Comparison of ENCODE assay signal across 8 cellular contexts in the genomic region with DNA sequence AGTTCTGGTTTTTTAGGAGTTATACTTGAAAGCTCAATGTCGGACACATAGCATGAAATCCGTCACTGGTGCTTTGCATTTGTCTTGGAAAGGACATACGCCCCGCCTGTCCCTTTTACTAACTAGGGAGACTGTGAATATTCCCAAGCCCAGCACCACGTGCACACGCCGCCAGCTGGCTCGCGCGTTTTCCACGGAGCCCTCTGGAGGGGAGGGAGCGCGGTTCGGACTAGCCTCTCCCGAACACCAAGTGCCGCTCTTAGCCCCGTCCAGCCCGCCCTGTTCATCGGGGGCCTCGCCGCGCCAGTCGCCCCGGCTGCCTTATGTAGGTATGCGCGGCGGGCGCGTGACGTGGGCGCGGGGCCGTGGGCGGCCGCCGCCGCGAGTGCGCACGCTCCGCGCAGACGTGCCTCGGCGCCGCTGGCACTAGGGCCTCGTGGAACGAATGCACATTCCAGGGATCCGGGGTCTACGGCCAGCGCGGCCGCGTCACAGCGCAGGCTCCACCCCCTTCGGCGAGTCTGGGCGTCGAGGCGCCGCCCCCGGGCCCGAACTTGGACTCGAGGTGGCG. TPM values are rescaled to one million over a fixed set of nuclear protein-coding genes. Genes with fewer than 3 reads are reported as not detected.
A peak's percentile ranks its signal among the peaks of the same experiment; 100 is the strongest.
DNase-seq lines count a peak whose midpoint lies in the region; ATAC-seq and TF ChIP-seq lines count a peak whose summit lies in the region.

No MANE protein-coding gene starts in this region.

- ATAC-seq in HG02610 (IDR thresholded peaks at IDR 0.05; ENCODE audit: unreplicated experiment) (peak; percentile 43), SK-N-SH treated with all-trans-retinoic acid at 6 μM for 48 hours (peak; percentile 47), omental fat pad (ENCODE audit: low FRiP score) (peak; percentile 75), thoracic aorta (ENCODE audit: insufficient number of reproducible peaks, low FRiP score, low read depth) (peak; percentile 66)
- ATAC-seq in activated naive CD4-positive, alpha-beta T cell treated with anti-CD3 and anti-CD28 coated beads, Interleukin-2, amount 50 U/mL, for 72 hours, result peak; percentile 28 to 67

- DNase-seq in GM12864 (ENCODE audit: low read depth), result peak; percentile 67
- peak; percentile 96 for DNase-seq in NCI-H1092 treated with DMSO at 0.1 percent for 48 hours (lab: John Stamatoyannopoulos, UW)
- peak; percentile 88 to 91 for DNase-seq in activated naive CD4-positive, alpha-beta T cell treated with anti-CD3 and anti-CD28 coated beads, Interleukin-2, amount 50 U/mL, for 72 hours (ENCODE audit: low spot score in 2 of 2)
- DNase-seq in globus pallidus (ENCODE audit: low spot score), result peak; percentile 96
- DNase-seq in omental fat pad (ENCODE audit: low spot score), result peak; percentile 87
- peak; percentile 77 for DNase-seq in thoracic aorta (ENCODE audit: low spot score)

- peak overlapping the region; percentile 95 to 99 for H3K27ac Mint-ChIP-seq in activated naive CD4-positive, alpha-beta T cell treated with anti-CD3 and anti-CD28 coated beads, Interleukin-2, amount 50 U/mL, for 72 hours

- H3K4me1 ChIP-seq in thoracic aorta (ENCODE audit: control insufficient read depth in 1 of 2, low read depth in 2 of 2), result peaks cover 23 to 40% of the 10 kb centered on the region in 2 donors

- H3K9me3 ChIP-seq in thoracic aorta, result no peaks in the 10 kb centered on the region

- H3K27ac ChIP-seq in thoracic aorta, result peak overlapping the region; percentile 98 to 100

- peaks cover 28% of the 10 kb centered on the region in 2 donors for H3K36me3 Mint-ChIP-seq in activated naive CD4-positive, alpha-beta T cell treated with anti-CD3 and anti-CD28 coated beads, Interleukin-2, amount 50 U/mL, for 72 hours

- no peaks in the 10 kb centered on the region for H3K27me3 ChIP-seq in thoracic aorta (replicated peaks; ENCODE audit: insufficient read depth)

- peak overlapping the region; percentile 71 for H3K4me3 ChIP-seq in GM12864 (ENCODE audit: low read depth, low read length)
- H3K4me3 ChIP-seq in thoracic aorta, result peak overlapping the region; percentile 77

- H3K9me3 Mint-ChIP-seq in activated naive CD4-positive, alpha-beta T cell treated with anti-CD3 and anti-CD28 coated beads, Interleukin-2, amount 50 U/mL, for 72 hours, result no peaks in the 10 kb centered on the region

- peaks cover 13% of the 10 kb centered on the region for H3K36me3 ChIP-seq in thoracic aorta

- no peak for TF ChIP-seq CTCF in GM12864 (IDR thresholded peaks at IDR 0.05; ENCODE audit: low read depth, low read length, missing control alignments)
- TF ChIP-seq CTCF in omental fat pad (IDR thresholded peaks at IDR 0.05), result no peak
- TF ChIP-seq CTCF in thoracic aorta (IDR thresholded peaks at IDR 0.05), result no peak

TF ChIP-seq in SK-N-SH treated with all-trans-retinoic acid at 6 μM for 48 hours, 23 proteins besides CTCF, POLR2A, EP300 and RAD21:
- peak; percentile 18; the same call in 1 of the 2 replicates for TF ChIP-seq ZFP3 (CRISPR knock-in tag; IDR thresholded peaks at IDR 0.05)
- no peak for TF ChIP-seq RARB (CRISPR knock-in tag; IDR thresholded peaks at IDR 0.05)
- TF ChIP-seq PATZ1 (CRISPR knock-in tag; IDR thresholded peaks at IDR 0.05; ENCODE audit: borderline replicate concordance), result no peak
- TF ChIP-seq TOX (CRISPR knock-in tag; IDR thresholded peaks at IDR 0.05; ENCODE audit: borderline replicate concordance), result peak; percentile 58; the same call in 1 of the 2 replicates
- TF ChIP-seq ZNF565 (CRISPR knock-in tag; conservative IDR thresholded peaks at IDR 0.05; ENCODE audit: low read depth), result no peak
- TF ChIP-seq BACH2 (CRISPR knock-in tag; IDR thresholded peaks at IDR 0.05; ENCODE audit: borderline replicate concordance), result no peak
- TF ChIP-seq ZNF70 (CRISPR knock-in tag; IDR thresholded peaks at IDR 0.05), result no peak
- TF ChIP-seq CSDC2 (CRISPR knock-in tag; IDR thresholded peaks at IDR 0.05), result no peak
- TF ChIP-seq, protein P1, sequence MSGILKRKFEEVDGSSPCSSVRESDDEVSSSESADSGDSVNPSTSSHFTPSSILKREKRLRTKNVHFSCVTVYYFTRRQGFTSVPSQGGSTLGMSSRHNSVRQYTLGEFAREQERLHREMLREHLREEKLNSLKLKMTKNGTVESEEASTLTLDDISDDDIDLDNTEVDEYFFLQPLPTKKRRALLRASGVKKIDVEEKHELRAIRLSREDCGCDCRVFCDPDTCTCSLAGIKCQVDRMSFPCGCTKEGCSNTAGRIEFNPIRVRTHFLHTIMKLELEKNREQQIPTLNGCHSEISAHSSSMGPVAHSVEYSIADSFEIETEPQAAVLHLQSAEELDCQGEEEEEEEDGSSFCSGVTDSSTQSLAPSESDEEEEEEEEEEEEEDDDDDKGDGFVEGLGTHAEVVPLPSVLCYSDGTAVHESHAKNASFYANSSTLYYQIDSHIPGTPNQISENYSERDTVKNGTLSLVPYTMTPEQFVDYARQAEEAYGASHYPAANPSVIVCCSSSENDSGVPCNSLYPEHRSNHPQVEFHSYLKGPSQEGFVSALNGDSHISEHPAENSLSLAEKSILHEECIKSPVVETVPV (CRISPR knock-in tag; IDR thresholded peaks at IDR 0.05), result no peak
- TF ChIP-seq, protein P2, sequence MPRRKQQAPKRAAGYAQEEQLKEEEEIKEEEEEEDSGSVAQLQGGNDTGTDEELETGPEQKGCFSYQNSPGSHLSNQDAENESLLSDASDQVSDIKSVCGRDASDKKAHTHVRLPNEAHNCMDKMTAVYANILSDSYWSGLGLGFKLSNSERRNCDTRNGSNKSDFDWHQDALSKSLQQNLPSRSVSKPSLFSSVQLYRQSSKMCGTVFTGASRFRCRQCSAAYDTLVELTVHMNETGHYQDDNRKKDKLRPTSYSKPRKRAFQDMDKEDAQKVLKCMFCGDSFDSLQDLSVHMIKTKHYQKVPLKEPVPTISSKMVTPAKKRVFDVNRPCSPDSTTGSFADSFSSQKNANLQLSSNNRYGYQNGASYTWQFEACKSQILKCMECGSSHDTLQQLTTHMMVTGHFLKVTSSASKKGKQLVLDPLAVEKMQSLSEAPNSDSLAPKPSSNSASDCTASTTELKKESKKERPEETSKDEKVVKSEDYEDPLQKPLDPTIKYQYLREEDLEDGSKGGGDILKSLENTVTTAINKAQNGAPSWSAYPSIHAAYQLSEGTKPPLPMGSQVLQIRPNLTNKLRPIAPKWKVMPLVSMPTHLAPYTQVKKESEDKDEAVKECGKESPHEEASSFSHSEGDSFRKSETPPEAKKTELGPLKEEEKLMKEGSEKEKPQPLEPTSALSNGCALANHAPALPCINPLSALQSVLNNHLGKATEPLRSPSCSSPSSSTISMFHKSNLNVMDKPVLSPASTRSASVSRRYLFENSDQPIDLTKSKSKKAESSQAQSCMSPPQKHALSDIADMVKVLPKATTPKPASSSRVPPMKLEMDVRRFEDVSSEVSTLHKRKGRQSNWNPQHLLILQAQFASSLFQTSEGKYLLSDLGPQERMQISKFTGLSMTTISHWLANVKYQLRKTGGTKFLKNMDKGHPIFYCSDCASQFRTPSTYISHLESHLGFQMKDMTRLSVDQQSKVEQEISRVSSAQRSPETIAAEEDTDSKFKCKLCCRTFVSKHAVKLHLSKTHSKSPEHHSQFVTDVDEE (CRISPR knock-in tag; IDR thresholded peaks at IDR 0.05), result peak; percentile 61
- TF ChIP-seq ZC3H10 (CRISPR knock-in tag; IDR thresholded peaks at IDR 0.05), result peak; percentile 80; the same call in 1 of the 2 replicates

RNA-seq across cellular contexts. Expression of gene IRF2BP2, which starts 0.7 kb away (rescaled TPM):
- 100 to 1,000 TPM in 1 of 2 donors, 10 to 100 TPM in 1; 97.3 to 176 TPM for total RNA-seq in activated naive CD4-positive, alpha-beta T cell treated with anti-CD3 and anti-CD28 coated beads, Interleukin-2, amount 50 U/mL, for 72 hours
- 10 to 100 TPM; 39.4 to 67.1 (median 40.0) TPM for total RNA-seq in omental fat pad
- total RNA-seq in thoracic aorta, result 100 to 1,000 TPM; 114 to 175 TPM

Comparison
In these comparisons a context has a peak if more than half of its experiments do, and no peak if none do; other contexts are left out.
1. Peak in every context shown above with its lines: DNase-seq, ATAC-seq, H3K4me3 ChIP-seq and H3K27ac ChIP-seq.